2 cellular contexts compared by ENCODE assay signal in the genomic region with DNA sequence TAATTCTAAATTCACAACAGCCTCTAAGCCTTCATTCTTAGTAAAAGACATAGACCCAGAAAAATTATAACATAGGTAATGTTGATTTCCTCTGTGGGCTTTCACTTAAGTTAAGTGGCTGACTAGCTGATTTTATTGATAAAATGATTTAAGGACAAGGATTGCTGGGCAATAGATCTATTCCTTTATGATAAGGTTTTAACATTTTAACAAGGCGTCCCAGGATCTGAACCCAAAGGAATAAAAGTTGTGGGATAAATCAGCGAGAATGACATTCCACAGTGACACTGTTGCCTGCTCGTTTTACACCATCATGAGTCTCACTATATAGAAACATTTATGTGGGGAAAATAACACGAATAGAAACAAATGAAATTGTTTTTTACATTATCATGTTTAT.
"Had no signal": no experiment of that assay in that cellular context is flagged by ENCODE, and none has a peak within 500 bp of the region (broad histone marks: within the 10 kb centered on the region; RNA-seq: fewer than 3 reads in every experiment).

No MANE protein-coding gene starts in this region.

- DNase-seq: GDM1, GF-D8 had no signal
